19 cellular contexts compared by ENCODE assay signal in the genomic region with DNA sequence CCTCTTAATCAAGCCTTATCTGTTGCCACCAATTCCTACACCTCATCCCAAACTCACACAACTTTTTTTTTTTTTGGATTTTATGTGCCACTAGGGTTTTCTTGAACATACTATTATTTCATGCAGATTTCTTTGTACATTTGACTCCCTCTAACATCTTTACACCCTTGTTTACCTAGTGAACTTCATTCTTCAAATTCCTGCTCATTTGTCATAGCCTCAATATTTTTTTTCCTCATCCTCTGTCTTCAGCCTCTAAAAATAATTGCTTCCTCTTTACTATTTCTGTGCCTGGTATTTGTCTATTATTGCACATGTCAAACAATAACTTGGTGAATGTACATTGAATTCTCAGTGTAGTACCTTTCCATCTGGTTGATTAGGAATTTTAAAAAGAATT.
"Had no signal": no experiment of that assay in that cellular context is flagged by ENCODE, and none has a peak within 500 bp of the region (broad histone marks: within the 10 kb centered on the region; RNA-seq: fewer than 3 reads in every experiment).

No MANE protein-coding gene starts in this region.

- H3K27me3 Mint-ChIP-seq: activated CD8-positive, alpha-beta memory T cell treated with anti-CD3 and anti-CD28 coated beads, Interleukin-2, amount 10 ng/mL, durations not matched to agents 7 days and 5 days; effector memory CD8-positive, alpha-beta T cell had no signal

- H3K4me3 Mint-ChIP-seq: activated CD8-positive, alpha-beta memory T cell treated with anti-CD3 and anti-CD28 coated beads, Interleukin-2, amount 10 ng/mL, durations not matched to agents 7 days and 5 days; activated T-cell treated with anti-CD3 and anti-CD28 coated beads, Interleukin-2, amount 50 U/mL, for 4 hours; effector memory CD8-positive, alpha-beta T cell; naive B cell; stimulated activated naive B cell treated with anti-CD40 and anti-IgM and Interleukin-4, amounts not matched to agents 10 μg/mL and 1 μg/mL and 100 μg/mL, for 72 hours had no signal

- H3K27ac ChIP-seq: hepatocyte, neutrophil, right atrium auricular region had no signal

- FAIRE-seq: small intestine had no signal

- H3K27ac Mint-ChIP-seq: activated CD8-positive, alpha-beta memory T cell treated with anti-CD3 and anti-CD28 coated beads, Interleukin-2, amount 10 ng/mL, durations not matched to agents 7 days and 5 days; stimulated activated naive B cell treated with anti-CD40 and anti-IgM and Interleukin-4, amounts not matched to agents 10 μg/mL and 1 μg/mL and 100 μg/mL, for 72 hours had no signal

- H3K4me1 ChIP-seq: right atrium auricular region had no signal

- H3K9me3 ChIP-seq: neutrophil, right atrium auricular region had no signal

- DNase-seq: activated CD4-positive, alpha-beta T cell treated with anti-CD3 and anti-CD28 coated beads for 1 hour; activated CD4-positive, alpha-beta T cell treated with anti-CD3 and anti-CD28 coated beads, Interleukin-2, amount 50 U/mL, for 48 hours; activated CD8-positive, alpha-beta memory T cell treated with anti-CD3 and anti-CD28 coated beads, Interleukin-2, amount 10 ng/mL, durations not matched to agents 7 days and 5 days; activated gamma-delta T cell treated with Interleukin-2 at 50 U/mL for 16 hours; activated T-cell treated with anti-CD3 and anti-CD28 coated beads, Interleukin-2, amount 50 U/mL, for 4 hours; caudate nucleus; cortex of kidney; effector memory CD8-positive, alpha-beta T cell; erythroblast; naive B cell; posterior cingulate gyrus; small intestine; stimulated activated naive B cell treated with anti-CD40 and anti-IgM and Interleukin-4, amounts not matched to agents 10 μg/mL and 1 μg/mL and 100 μg/mL, for 72 hours; T1000; trophoblast cell had no signal

- H3K27me3 ChIP-seq: hepatocyte, neutrophil, right atrium auricular region had no signal

- H3K4me3 ChIP-seq: hepatocyte, lung, right atrium auricular region had no signal

- H3K36me3 ChIP-seq: neutrophil, right atrium auricular region had no signal

- H3K9me3 Mint-ChIP-seq: activated T-cell treated with anti-CD3 and anti-CD28 coated beads, Interleukin-2, amount 50 U/mL, for 4 hours; effector memory CD8-positive, alpha-beta T cell; naive B cell had no signal

- ATAC-seq: activated CD8-positive, alpha-beta memory T cell treated with anti-CD3 and anti-CD28 coated beads, Interleukin-2, amount 10 ng/mL, durations not matched to agents 7 days and 5 days; activated T-cell treated with anti-CD3 and anti-CD28 coated beads, Interleukin-2, amount 50 U/mL, for 4 hours; effector memory CD8-positive, alpha-beta T cell; stimulated activated naive B cell treated with anti-CD40 and anti-IgM and Interleukin-4, amounts not matched to agents 10 μg/mL and 1 μg/mL and 100 μg/mL, for 72 hours had no signal
